13 cellular contexts compared by ENCODE assay signal in the genomic region with DNA sequence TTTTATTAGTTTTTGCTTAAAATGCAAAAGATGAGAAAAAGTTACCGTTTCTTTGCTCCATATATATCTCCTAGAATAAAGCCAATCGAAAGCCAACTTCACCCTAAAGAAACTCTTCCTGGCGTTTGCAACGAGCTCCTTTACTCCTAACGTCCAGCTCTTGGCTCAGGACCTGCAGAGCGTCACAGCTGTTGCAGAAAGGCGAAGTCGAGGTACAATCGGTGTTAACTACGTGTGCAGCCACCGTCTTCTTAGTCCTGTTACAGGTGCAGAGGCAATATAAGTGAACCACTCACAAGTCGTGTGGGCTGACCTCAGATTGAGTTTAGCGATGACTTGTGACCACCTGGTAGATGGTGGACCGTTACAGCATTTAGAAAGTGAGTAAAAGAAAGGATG.
DNase-seq lines count a peak whose midpoint lies in the region; ATAC-seq and TF ChIP-seq lines count a peak whose summit lies in the region.
"Had no signal": no experiment of that assay in that cellular context is flagged by ENCODE, and none has a peak within 500 bp of the region (broad histone marks: within the 10 kb centered on the region; RNA-seq: fewer than 3 reads in every experiment).

No MANE protein-coding gene starts in this region.

- peaks cover 2% of the 10 kb centered on the region for H3K9me3 Mint-ChIP-seq in activated CD8-positive, alpha-beta memory T cell treated with anti-CD3 and anti-CD28 coated beads, Interleukin-2, amount 10 ng/mL, durations not matched to agents 7 days and 5 days (ENCODE audit: low read depth)
- no peaks in the 10 kb centered on the region for H3K9me3 Mint-ChIP-seq in endodermal cell
- no peaks in the 10 kb centered on the region for H3K9me3 Mint-ChIP-seq in progenitor cell of endocrine pancreas (ENCODE audit: low read depth)

- no peaks in the 10 kb centered on the region for H3K4me1 ChIP-seq in endodermal cell (ENCODE audit: control insufficient read depth, insufficient read depth, low read length)
- H3K4me1 ChIP-seq: BLaER1 treated with 17β-estradiol and CSF1 and Interleukin-3, amounts not matched to agents 10 nM and 100 nM; pancreas had no signal

- ATAC-seq in activated CD8-positive, alpha-beta memory T cell treated with anti-CD3 and anti-CD28 coated beads, Interleukin-2, amount 10 ng/mL, durations not matched to agents 7 days and 5 days, result no peak
- ATAC-seq: pancreas had no signal

- peaks cover 94% of the 10 kb centered on the region for H3K27me3 Mint-ChIP-seq in activated CD8-positive, alpha-beta memory T cell treated with anti-CD3 and anti-CD28 coated beads, Interleukin-2, amount 10 ng/mL, durations not matched to agents 7 days and 5 days
- H3K27me3 Mint-ChIP-seq in endodermal cell (ENCODE audit: insufficient read depth), result peaks cover 91% of the 10 kb centered on the region
- peaks cover 97% of the 10 kb centered on the region for H3K27me3 Mint-ChIP-seq in progenitor cell of endocrine pancreas

- no peak overlapping the region for H3K4me3 Mint-ChIP-seq in activated CD8-positive, alpha-beta memory T cell treated with anti-CD3 and anti-CD28 coated beads, Interleukin-2, amount 10 ng/mL, durations not matched to agents 7 days and 5 days
- peak overlapping the region; percentile 61 for H3K4me3 Mint-ChIP-seq in endodermal cell
- H3K4me3 Mint-ChIP-seq in progenitor cell of endocrine pancreas (ENCODE audit: low read depth), result peak overlapping the region; percentile 6

- peaks cover 4% of the 10 kb centered on the region for H3K36me3 Mint-ChIP-seq in activated CD8-positive, alpha-beta memory T cell treated with anti-CD3 and anti-CD28 coated beads, Interleukin-2, amount 10 ng/mL, durations not matched to agents 7 days and 5 days
- H3K36me3 Mint-ChIP-seq in endodermal cell (ENCODE audit: low read depth), result no peaks in the 10 kb centered on the region
- H3K36me3 Mint-ChIP-seq in progenitor cell of endocrine pancreas (ENCODE audit: insufficient read depth), result no peaks in the 10 kb centered on the region

- peaks cover 13% of the 10 kb centered on the region for H3K4me1 Mint-ChIP-seq in activated CD8-positive, alpha-beta memory T cell treated with anti-CD3 and anti-CD28 coated beads, Interleukin-2, amount 10 ng/mL, durations not matched to agents 7 days and 5 days
- H3K4me1 Mint-ChIP-seq in endodermal cell, result peaks cover 23% of the 10 kb centered on the region
- H3K4me1 Mint-ChIP-seq in progenitor cell of endocrine pancreas (ENCODE audit: low read depth), result peaks cover 16% of the 10 kb centered on the region

- intact Hi-C loops in head of caudate nucleus (cut with DNase I), result no loop called here

- H3K9me3 ChIP-seq in endodermal cell (ENCODE audit: control insufficient read depth, low read length), result no peaks in the 10 kb centered on the region
- H3K9me3 ChIP-seq: pancreas had no signal

- no peak overlapping the region for H3K9ac ChIP-seq in endodermal cell (ENCODE audit: extremely low read depth, low read length, poor library complexity, severe bottlenecking)
- H3K9ac ChIP-seq: BLaER1 treated with 17β-estradiol and CSF1 and Interleukin-3, amounts not matched to agents 10 nM and 100 nM had no signal

- peaks cover 87% of the 10 kb centered on the region for H3K27me3 ChIP-seq in endodermal cell (ENCODE audit: control insufficient read depth, insufficient read depth, low read length, poor library complexity, severe bottlenecking)

- H3K27ac ChIP-seq in endodermal cell (ENCODE audit: low read depth, low read length), result no peak overlapping the region
- H3K27ac ChIP-seq: BLaER1 treated with 17β-estradiol and CSF1 and Interleukin-3, amounts not matched to agents 10 nM and 100 nM; pancreas had no signal

- no peaks in the 10 kb centered on the region for H3K36me3 ChIP-seq in endodermal cell (ENCODE audit: control insufficient read depth, insufficient read depth, low read length)
- H3K36me3 ChIP-seq: BLaER1 treated with 17β-estradiol and CSF1 and Interleukin-3, amounts not matched to agents 10 nM and 100 nM; pancreas had no signal

- peak overlapping the region; percentile 54 for H3K27ac Mint-ChIP-seq in activated CD8-positive, alpha-beta memory T cell treated with anti-CD3 and anti-CD28 coated beads, Interleukin-2, amount 10 ng/mL, durations not matched to agents 7 days and 5 days
- H3K27ac Mint-ChIP-seq in endodermal cell, result no peak overlapping the region
- H3K27ac Mint-ChIP-seq in progenitor cell of endocrine pancreas, result no peak overlapping the region

- peak overlapping the region; percentile 86 for H3K4me3 ChIP-seq in endodermal cell (ENCODE audit: low read length)
- H3K4me3 ChIP-seq: BLaER1 treated with 17β-estradiol and CSF1 and Interleukin-3, amounts not matched to agents 10 nM and 100 nM; pancreas had no signal

- TF ChIP-seq CTCF in endodermal cell (conservative IDR thresholded peaks at IDR 0.05) (no peak), progenitor cell of endocrine pancreas (IDR thresholded peaks at IDR 0.05; ENCODE audit: unreplicated experiment) (no peak)

- no peak for DNase-seq in activated CD8-positive, alpha-beta memory T cell treated with anti-CD3 and anti-CD28 coated beads, Interleukin-2, amount 10 ng/mL, durations not matched to agents 7 days and 5 days
- no peak for DNase-seq in activated CD8-positive, alpha-beta memory T cell treated with anti-CD3 and anti-CD28 coated beads, Interleukin-2, amount 50 U/mL, for 4 hours
- peak; percentile 37 for DNase-seq in NCI-H69 (lab: John Stamatoyannopoulos, UW)
- no peak for DNase-seq in endodermal cell
- DNase-seq in progenitor cell of endocrine pancreas (ENCODE audit: low spot score, unreplicated experiment), result no peak
- DNase-seq in head of caudate nucleus, result no peak
- DNase-seq in dermis blood vessel endothelial cell, result no peak
- DNase-seq in NCI-H774 (lab: John Stamatoyannopoulos, UW), result no peak
- DNase-seq: activated CD4-positive, alpha-beta T cell treated with anti-CD3 and anti-CD28 coated beads for 4 hours; aorta; NCI-H2029; pancreas had no signal

- 5% methylated on average over 13 to 14 of the region's 14 CpGs for WGBS in endodermal cell (ENCODE audit: insufficient coverage in 1 of 2, insufficient read length in 1 of 2), 2 experiments

- CTCF ChIA-PET in activated CD8-positive, alpha-beta memory T cell treated with anti-CD3 and anti-CD28 coated beads, Interleukin-2, amount 10 ng/mL, durations not matched to agents 7 days and 5 days (lab: Charles Lee), result no interaction called here
